ENCODE assay signal across 9 cellular contexts in genomic region chr10:124657806-124658205, GRCh38.
DNase-seq lines count a peak whose midpoint lies in the region; ATAC-seq and TF ChIP-seq lines count a peak whose summit lies in the region.
"Had no signal": no experiment of that assay in that cellular context is flagged by ENCODE, and none has a peak within 500 bp of the region (broad histone marks: within the 10 kb centered on the region; RNA-seq: fewer than 3 reads in every experiment).

No MANE protein-coding gene starts in this region.

- no peaks in the 10 kb centered on the region for H3K9me2 ChIP-seq in Loucy (replicated peaks; ENCODE audit: low read depth, low read length)

- peak overlapping the region in 1 of 10 experiments; percentile 34; a peak in 1 of 20 replicates for H3K4me3 ChIP-seq in BLaER1 treated with 17β-estradiol and CSF1 and Interleukin-3, amounts not matched to agents 10 nM and 100 nM
- H3K4me3 ChIP-seq in Loucy (ENCODE audit: low read length, poor library complexity, severe bottlenecking) = no peak overlapping the region

- H2AFZ ChIP-seq in Loucy (ENCODE audit: low read length) = no peak overlapping the region

- no peaks in the 10 kb centered on the region for H3F3A ChIP-seq in Loucy (ENCODE audit: low read depth)

- H3K9me3 Mint-ChIP-seq in central memory CD8-positive, alpha-beta T cell = no peaks in the 10 kb centered on the region
- H3K9me3 Mint-ChIP-seq in nephron progenitor cell = no peaks in the 10 kb centered on the region

- DNase-seq in central memory CD8-positive, alpha-beta T cell (ENCODE audit: low spot score in 2 of 2) = peak in 1 of 2 donors; percentile 51
- DNase-seq in nephron progenitor cell = no peak
- no peak for DNase-seq in cerebellum (ENCODE audit: low spot score)
- no peak for DNase-seq in GM10248 (ENCODE audit: extremely low spot score)
- no peak for DNase-seq in NCI-H1105 treated with DMSO at 0.1 percent for 48 hours (lab: John Stamatoyannopoulos, UW)
- DNase-seq in kidney tubule cell (ENCODE audit: low spot score) = no peak
- DNase-seq: activated CD8-positive, alpha-beta memory T cell treated with anti-CD3 and anti-CD28 coated beads, Interleukin-2, amount 50 U/mL, for 48 hours had no signal

- peaks cover 72 to 82% (median 76%) of the 10 kb centered on the region in 10 experiments for H3K4me1 ChIP-seq in BLaER1 treated with 17β-estradiol and CSF1 and Interleukin-3, amounts not matched to agents 10 nM and 100 nM
- peaks cover 21% of the 10 kb centered on the region for H3K4me1 ChIP-seq in Loucy (ENCODE audit: insufficient read depth, low read length, poor library complexity, severe bottlenecking)

- peak; percentile 57 for ATAC-seq in central memory CD8-positive, alpha-beta T cell (replicated peaks; ENCODE audit: extremely low read depth, poor library complexity, severe bottlenecking)

- no peak for TF ChIP-seq CTCF in Loucy (conservative IDR thresholded peaks at IDR 0.05; ENCODE audit: low read length)
- TF ChIP-seq CTCF in nephron progenitor cell (IDR thresholded peaks at IDR 0.05) = no peak
- no peak for TF ChIP-seq CTCF in GM10248 (IDR thresholded peaks at IDR 0.05; ENCODE audit: control extremely low read depth, extremely low read depth, low read depth, missing control alignments)

- H3K79me2 ChIP-seq in Loucy (ENCODE audit: insufficient read depth, low read length) = peaks cover 55% of the 10 kb centered on the region; the same call in 1 of the 2 replicates

- POLR2A ChIA-PET in GM10248 (lab: Yijun Ruan, JAX) = no interaction called here

- H3K27me3 Mint-ChIP-seq in central memory CD8-positive, alpha-beta T cell = no peaks in the 10 kb centered on the region
- no peaks in the 10 kb centered on the region for H3K27me3 Mint-ChIP-seq in nephron progenitor cell (ENCODE audit: low read depth, poor library complexity)

- peaks cover 9 to 88% (median 69%) of the 10 kb centered on the region in 11 experiments; a peak in 19 of 22 replicates for H4K20me1 ChIP-seq in BLaER1 treated with 17β-estradiol and CSF1 and Interleukin-3, amounts not matched to agents 10 nM and 100 nM
- H4K20me1 ChIP-seq in Loucy (ENCODE audit: insufficient read depth, low read length, poor library complexity, severe bottlenecking) = peaks cover 15% of the 10 kb centered on the region

- H3K36me3 ChIP-seq in BLaER1 treated with 17β-estradiol and CSF1 and Interleukin-3, amounts not matched to agents 10 nM and 100 nM = peaks cover 3 to 44% (median 18%) of the 10 kb centered on the region in 11 experiments; a peak in 18 of 22 replicates
- H3K36me3 ChIP-seq in Loucy (ENCODE audit: insufficient read depth, low read length) = peaks cover 13% of the 10 kb centered on the region; the same call in 1 of the 2 replicates

- peak overlapping the region; percentile 95 for H3K27ac Mint-ChIP-seq in central memory CD8-positive, alpha-beta T cell (ENCODE audit: low read depth)
- peak overlapping the region; percentile 50 for H3K27ac Mint-ChIP-seq in nephron progenitor cell

- H3K27me3 ChIP-seq in BLaER1 treated with 17β-estradiol and CSF1 and Interleukin-3, amounts not matched to agents 10 nM and 100 nM = no peaks in the 10 kb centered on the region
- no peaks in the 10 kb centered on the region for H3K27me3 ChIP-seq in Loucy (ENCODE audit: insufficient read depth, low read length, poor library complexity, severe bottlenecking)

- CTCF ChIA-PET in GM10248 (lab: Yijun Ruan, JAX) = no interaction called here

- H3K4me3 Mint-ChIP-seq in central memory CD8-positive, alpha-beta T cell = peak overlapping the region; percentile 76
- H3K4me3 Mint-ChIP-seq in nephron progenitor cell = no peak overlapping the region

- H3K9ac ChIP-seq in BLaER1 treated with 17β-estradiol and CSF1 and Interleukin-3, amounts not matched to agents 10 nM and 100 nM = peak overlapping the region in 10 of 11 experiments; percentile 4 to 76 (median 65); a peak in 16 of 22 replicates
- no peak overlapping the region for H3K9ac ChIP-seq in Loucy (ENCODE audit: low read depth, low read length, poor library complexity, severe bottlenecking)

- peaks cover 87% of the 10 kb centered on the region for H3K4me1 Mint-ChIP-seq in central memory CD8-positive, alpha-beta T cell
- H3K4me1 Mint-ChIP-seq in nephron progenitor cell = peaks cover 10% of the 10 kb centered on the region

- peak overlapping the region; percentile 2 to 89 (median 78); a peak in 20 of 22 replicates for H3K27ac ChIP-seq in BLaER1 treated with 17β-estradiol and CSF1 and Interleukin-3, amounts not matched to agents 10 nM and 100 nM

- H3K36me3 Mint-ChIP-seq in central memory CD8-positive, alpha-beta T cell (ENCODE audit: insufficient read depth) = peaks cover 31% of the 10 kb centered on the region
- H3K36me3 Mint-ChIP-seq in nephron progenitor cell (ENCODE audit: low read depth) = peaks cover 4% of the 10 kb centered on the region

- H3K9me3 ChIP-seq in BLaER1 treated with 17β-estradiol and CSF1 and Interleukin-3, amounts not matched to agents 10 nM and 100 nM (replicated peaks in 1 of 11) = no peaks in the 10 kb centered on the region
- H3K9me3 ChIP-seq in Loucy (ENCODE audit: insufficient read depth, low read depth, low read length) = no peaks in the 10 kb centered on the region

- H3K4me2 ChIP-seq in BLaER1 treated with 17β-estradiol and CSF1 and Interleukin-3, amounts not matched to agents 10 nM and 100 nM = peak overlapping the region; percentile 59 to 96 (median 88)
- peak overlapping the region; percentile 51 for H3K4me2 ChIP-seq in Loucy (ENCODE audit: low read depth, low read length, poor library complexity, severe bottlenecking)
